In the genomic region with DNA sequence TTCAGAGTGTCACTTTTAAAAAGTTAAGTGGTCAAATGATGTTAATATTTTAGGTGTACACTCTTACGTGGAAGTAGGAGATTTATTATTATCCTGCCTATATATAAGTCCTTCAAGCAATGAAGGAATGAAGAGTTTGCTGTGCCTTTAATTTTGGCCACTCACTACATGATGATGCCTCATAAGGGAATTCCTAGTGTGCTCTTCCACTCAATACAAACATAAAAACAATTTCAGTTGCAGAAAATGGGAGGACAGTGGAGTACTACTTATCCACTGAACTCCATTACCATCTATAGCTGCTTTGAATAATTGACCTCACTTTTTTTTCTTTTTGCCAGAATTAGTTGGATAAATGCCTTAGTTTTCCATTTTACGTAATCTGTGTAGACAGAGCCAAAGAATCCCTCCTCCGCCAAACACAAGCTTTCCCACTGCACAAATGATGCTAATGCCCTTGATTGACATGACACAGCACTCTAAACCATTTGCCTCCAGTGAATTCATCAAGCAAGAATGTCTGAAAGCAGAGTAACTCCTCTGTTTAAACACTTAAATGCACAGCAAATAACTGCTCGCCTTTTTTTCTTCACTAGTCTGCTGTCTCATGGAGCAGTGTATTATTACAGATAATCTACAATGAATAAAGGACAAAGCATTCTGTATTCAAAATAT, we compare ENCODE assay signal across 20 cellular contexts.
DNase-seq lines count a peak whose midpoint lies in the region; ATAC-seq and TF ChIP-seq lines count a peak whose summit lies in the region.
"Had no signal": no experiment of that assay in that cellular context is flagged by ENCODE, and none has a peak within 500 bp of the region (broad histone marks: within the 10 kb centered on the region; RNA-seq: fewer than 3 reads in every experiment).

No MANE protein-coding gene starts in this region.

- H3K4me1 Mint-ChIP-seq in HFFc6 (ENCODE audit: low read depth), result no peaks in the 10 kb centered on the region; the same call in 1 of the 2 replicates
- H3K4me1 Mint-ChIP-seq: naive B cell had no signal

- no peaks in the 10 kb centered on the region; the same call in 1 of the 2 replicates for H3K27me3 Mint-ChIP-seq in HFFc6 (ENCODE audit: insufficient read depth)
- H3K27me3 Mint-ChIP-seq: naive B cell had no signal

- H3K36me3 Mint-ChIP-seq in HFFc6 (ENCODE audit: low read depth), result no peaks in the 10 kb centered on the region
- H3K36me3 Mint-ChIP-seq: naive B cell had no signal

- DNase-seq in COR-L47 (lab: John Stamatoyannopoulos, UW), result peak; percentile 63
- no peak for DNase-seq in HEK293T (ENCODE audit: extremely low spot score)
- DNase-seq in astrocyte of the spinal cord (ENCODE audit: low read depth, low spot score), result peak; percentile 33
- DNase-seq in myocyte (ENCODE audit: low read depth), result peak; percentile 2
- no peak for DNase-seq in HFFc6
- DNase-seq in NK-92 (lab: John Stamatoyannopoulos, UW; ENCODE audit: unreplicated experiment), result no peak
- DNase-seq: activated CD4-positive, alpha-beta T cell treated with anti-CD3 and anti-CD28 coated beads for 4 hours; activated naive CD4-positive, alpha-beta T cell treated with Interleukin-2 at 50 U/mL for 16 hours; body of pancreas; DMS79; hippocampal formation; left lung; naive B cell; NCI-H2029; SIG-M5; T1000 had no signal

- no peaks in the 10 kb centered on the region for H3K9me3 Mint-ChIP-seq in HFFc6
- H3K9me3 Mint-ChIP-seq: naive B cell had no signal

- no peak overlapping the region for H3K27ac Mint-ChIP-seq in HFFc6
- H3K27ac Mint-ChIP-seq: naive B cell had no signal

- in situ Hi-C loops in astrocyte of the spinal cord (cut with HindIII; ENCODE audit: low sequenced_read_pairs), result no loop called here

- TF ChIP-seq CTCF in astrocyte of the spinal cord (IDR thresholded peaks at IDR 0.05; ENCODE audit: low read depth, low read length), result no peak
- TF ChIP-seq CTCF in HFFc6 (IDR thresholded peaks at IDR 0.05), result no peak

- no peak overlapping the region for H3K4me3 Mint-ChIP-seq in HFFc6
- H3K4me3 Mint-ChIP-seq: naive B cell had no signal

- CTCF ChIA-PET in HEK293T (lab: Yijun Ruan, JAX), result no interaction called here

- H3K4me3 ChIP-seq in astrocyte of the spinal cord (ENCODE audit: low read depth, low read length), result no peak overlapping the region
- H3K4me3 ChIP-seq: BLaER1, body of pancreas, left lung, suprapubic skin had no signal

- POLR2A ChIA-PET in HEK293T (lab: Yijun Ruan, JAX), result no interaction called here

- ATAC-seq in HG03571 (IDR thresholded peaks at IDR 0.05; ENCODE audit: unreplicated experiment), result no peak
- ATAC-seq in activated CD4-positive, CD25-positive, alpha-beta regulatory T cell treated with anti-CD3 and anti-CD28 coated beads, Interleukin-2, amount 50 U/mL, for 24 hours, result no peak
- ATAC-seq: body of pancreas, left lung had no signal

TF ChIP-seq in HEK293T, 16 proteins besides CTCF, POLR2A, EP300 and RAD21:
- 0 out of 2 replicates have a peak, but pooled peaks have one; percentile 18 for TF ChIP-seq PKNOX1 (IDR thresholded peaks at IDR 0.05)
- no peak for TF ChIP-seq CTBP1 (IDR thresholded peaks at IDR 0.05; ENCODE audit: borderline replicate concordance)

Comparison
In these comparisons a context has a peak if more than half of its experiments do, and no peak if none do; other contexts are left out.
1. DNase-seq: peak in COR-L47 (single experiment), astrocyte of the spinal cord (single experiment) and myocyte (single experiment); none in HEK293T (single experiment), HFFc6 (single experiment) and NK-92 (single experiment).